17 cellular contexts compared by ENCODE assay signal in the genomic region with DNA sequence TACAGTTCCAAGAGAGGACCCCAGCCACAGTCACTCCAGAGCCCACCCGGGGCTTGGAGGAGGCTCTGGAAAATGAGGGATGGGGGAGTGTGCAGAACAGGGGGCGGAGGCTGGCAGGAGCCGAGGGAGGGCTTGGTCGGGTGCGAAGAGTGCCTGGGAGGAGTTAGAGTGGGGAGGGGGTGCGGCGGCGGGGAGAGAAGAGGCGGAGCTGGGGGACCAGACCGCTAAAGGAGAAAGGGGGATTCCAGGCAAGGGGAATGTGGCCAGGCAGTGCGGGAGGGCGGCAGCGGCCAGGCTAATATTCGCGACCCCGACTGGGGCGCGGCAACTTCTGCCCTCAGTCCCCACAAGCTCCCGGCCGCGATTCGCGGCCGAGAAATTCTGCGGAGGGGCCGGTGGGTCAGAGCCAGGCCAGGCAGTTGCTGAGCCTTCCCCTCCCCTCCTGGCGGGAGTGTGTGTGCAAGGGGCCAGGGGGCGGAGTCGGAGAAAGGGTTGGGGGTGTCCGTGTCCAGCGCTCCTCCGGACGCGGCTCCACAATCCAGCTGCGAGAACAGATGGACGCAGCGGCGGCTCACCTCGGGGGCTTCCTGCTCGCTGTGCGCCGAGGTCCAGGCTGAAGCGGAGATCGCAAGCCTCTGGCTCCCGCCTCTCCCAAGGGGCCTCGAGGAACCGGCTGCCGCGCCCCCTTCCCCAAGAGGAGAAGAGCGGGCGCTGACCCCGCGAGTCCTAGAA. TPM values are rescaled to one million over a fixed set of nuclear protein-coding genes. Genes with fewer than 3 reads are reported as not detected.
DNase-seq lines count a peak whose midpoint lies in the region; ATAC-seq and TF ChIP-seq lines count a peak whose summit lies in the region.
"Had no signal": no experiment of that assay in that cellular context is flagged by ENCODE, and none has a peak within 500 bp of the region (broad histone marks: within the 10 kb centered on the region; RNA-seq: fewer than 3 reads in every experiment).

No MANE protein-coding gene starts in this region.

- peak; percentile 50 for ATAC-seq in SK-N-SH treated with all-trans-retinoic acid at 6 μM for 48 hours
- no peak for ATAC-seq in upper lobe of right lung
- no peak for ATAC-seq in upper lobe of left lung (ENCODE audit: low FRiP score in 2 of 2)
- ATAC-seq in GM19023 (IDR thresholded peaks at IDR 0.05; ENCODE audit: unreplicated experiment) = no peak
- no peak for ATAC-seq in lower lobe of right lung

- H3K9me3 Mint-ChIP-seq in MCF 10A (ENCODE audit: unreplicated experiment) = no peaks in the 10 kb centered on the region

- H3K27ac Mint-ChIP-seq in MCF 10A (ENCODE audit: low read depth, unreplicated experiment) = no peak overlapping the region

- DNase-seq in breast epithelium (ENCODE audit: low spot score in 2 of 2) (peak in 1 of 2 donors; percentile 48), MCF 10A (ENCODE audit: unreplicated experiment) (no peak), mesenchymal stem cell (no peak), upper lobe of right lung (peak; percentile 54), upper lobe of left lung (no peak), lower lobe of right lung (no peak)
- DNase-seq: activated CD4-positive, alpha-beta T cell treated with anti-CD3 and anti-CD28 coated beads for 1 hour; activated effector memory CD4-positive, alpha-beta T cell treated with Interleukin-2 at 50 U/mL for 16 hours; cerebellar nuclear complex; GDM1; kidney; NCI-H2029 treated with DMSO at 0.1 percent for 48 hours; SIG-M5; stimulated activated CD4-positive, alpha-beta T cell treated with anti-CD3 and anti-CD28 coated beads, Interleukin-4, amount 100 ng/mL, for 24 hours had no signal

- H2BK5ac ChIP-seq in mesenchymal stem cell (ENCODE audit: low read depth, low read length, poor library complexity, severe bottlenecking) = no peak overlapping the region

- no peak overlapping the region for H2BK15ac ChIP-seq in mesenchymal stem cell (ENCODE audit: low read depth, poor library complexity, severe bottlenecking)

- H2BK120ac ChIP-seq in mesenchymal stem cell (ENCODE audit: low read depth, low read length) = no peak overlapping the region

- 1% methylated on average over 49 of the region's 53 CpGs for WGBS in mesenchymal stem cell
- 1 to 2% methylated on average over 17 to 52 of the region's 53 CpGs for WGBS in upper lobe of left lung, 2 donors

- H3K4ac ChIP-seq in mesenchymal stem cell (ENCODE audit: low read depth in 1 of 2, low read length in 2 of 2) = no peak overlapping the region

- H2AFZ ChIP-seq in mesenchymal stem cell (ENCODE audit: low read depth, low read length) = no peak overlapping the region

- H3K27ac ChIP-seq in breast epithelium (no peak overlapping the region), mesenchymal stem cell (ENCODE audit: low read length, poor library complexity, severe bottlenecking) (no peak overlapping the region), upper lobe of right lung (no peak overlapping the region), upper lobe of left lung (no peak overlapping the region), lower lobe of right lung (no peak overlapping the region)

- H3K36me3 Mint-ChIP-seq in MCF 10A (ENCODE audit: insufficient read depth, unreplicated experiment) = no peaks in the 10 kb centered on the region

- H3K4me1 Mint-ChIP-seq in MCF 10A (ENCODE audit: insufficient read depth, unreplicated experiment) = peaks cover 16% of the 10 kb centered on the region

- H3K4me2 ChIP-seq in mesenchymal stem cell (ENCODE audit: low read length, poor library complexity, severe bottlenecking) = peak overlapping the region; percentile 14

- BruUV-seq in MCF 10A (replicated peaks; lab: Mats Ljungman, UMichigan) = no TSS peak

- H2BK12ac ChIP-seq in mesenchymal stem cell (ENCODE audit: low read length in 2 of 2) = no peak overlapping the region

- no peak overlapping the region for H3K14ac ChIP-seq in mesenchymal stem cell (ENCODE audit: low read length in 2 of 2)

- H3K4me3 Mint-ChIP-seq in MCF 10A (ENCODE audit: unreplicated experiment) = no peak overlapping the region

- TF ChIP-seq EP300 in upper lobe of left lung (IDR thresholded peaks at IDR 0.05) = no peak

- no peak overlapping the region for H3K9ac ChIP-seq in mesenchymal stem cell (ENCODE audit: low read length)

- no peaks in the 10 kb centered on the region for H3K36me3 ChIP-seq in breast epithelium
- peaks cover 0 to 5% of the 10 kb centered on the region in 2 experiments for H3K36me3 ChIP-seq in mesenchymal stem cell (ENCODE audit: control insufficient read depth in 1 of 2, insufficient read depth in 2 of 2, low read depth in 1 of 2, low read length in 2 of 2)
- H3K36me3 ChIP-seq in upper lobe of right lung = no peaks in the 10 kb centered on the region
- H3K36me3 ChIP-seq in upper lobe of left lung = no peaks in the 10 kb centered on the region
- no peaks in the 10 kb centered on the region for H3K36me3 ChIP-seq in lower lobe of right lung

- CTCF ChIA-PET in MCF 10A (lab: Yijun Ruan, JAX) = no interaction called here

- TF ChIP-seq POLR2A in breast epithelium (IDR thresholded peaks at IDR 0.05) (no peak), upper lobe of left lung (IDR thresholded peaks at IDR 0.05) (no peak)

- H3K4me1 ChIP-seq in breast epithelium (peaks cover 0 to 2% of the 10 kb centered on the region in 2 donors), mesenchymal stem cell (ENCODE audit: control insufficient read depth, insufficient read depth, low read depth, low read length) (peaks cover 27% of the 10 kb centered on the region), upper lobe of right lung (no peaks in the 10 kb centered on the region), upper lobe of left lung (peaks cover 11 to 41% (median 22%) of the 10 kb centered on the region in 4 donors), lower lobe of right lung (peaks cover 9% of the 10 kb centered on the region)

- H4K91ac ChIP-seq in mesenchymal stem cell (ENCODE audit: low read length) = no peak overlapping the region

- H3K27me3 ChIP-seq in breast epithelium (peaks cover 7 to 87% of the 10 kb centered on the region in 2 donors), mesenchymal stem cell (ENCODE audit: control insufficient read depth in 1 of 2, insufficient read depth in 1 of 2, low read length in 2 of 2) (peaks cover 76 to 81% of the 10 kb centered on the region in 2 experiments), upper lobe of right lung (peaks cover 81% of the 10 kb centered on the region), upper lobe of left lung (peaks cover 0 to 68% (median 33%) of the 10 kb centered on the region in 4 donors), lower lobe of right lung (ENCODE audit: low read depth) (peaks cover 92% of the 10 kb centered on the region)

- intact Hi-C loops in breast epithelium (cut with DNase I; ENCODE audit: low total_unique reads) (no loop called here), MCF 10A (cut with micrococcal nuclease) (loop anchor here (10.0 kb wide), 1 partner anchor 155 kb away; a partner anchor contains a TSS), upper lobe of right lung (cut with DNase I) (no loop called here), lower lobe of right lung (cut with DNase I) (no loop called here)

- POLR2A ChIA-PET in MCF 10A (lab: Yijun Ruan, JAX) = no interaction called here

- H3K9me3 ChIP-seq in breast epithelium (no peaks in the 10 kb centered on the region), mesenchymal stem cell (ENCODE audit: control insufficient read depth, low read length) (peaks cover 4% of the 10 kb centered on the region), upper lobe of right lung (no peaks in the 10 kb centered on the region), upper lobe of left lung (no peaks in the 10 kb centered on the region), lower lobe of right lung (no peaks in the 10 kb centered on the region)

- no peaks in the 10 kb centered on the region for H3K79me1 ChIP-seq in mesenchymal stem cell (replicated peaks; ENCODE audit: low read length, poor library complexity, severe bottlenecking)

- H3K18ac ChIP-seq in mesenchymal stem cell (ENCODE audit: low read depth in 1 of 2, low read length in 2 of 2) = no peak overlapping the region

- TF ChIP-seq CTCF in breast epithelium (IDR thresholded peaks at IDR 0.05) (no peak), MCF 10A (IDR thresholded peaks at IDR 0.05; ENCODE audit: unreplicated experiment) (no peak), upper lobe of right lung (IDR thresholded peaks at IDR 0.05) (no peak), upper lobe of left lung (IDR thresholded peaks at IDR 0.05) (no peak), lower lobe of right lung (IDR thresholded peaks at IDR 0.05) (no peak)

- H2AK5ac ChIP-seq in mesenchymal stem cell (ENCODE audit: low read length, severe bottlenecking) = no peak overlapping the region

- no peak overlapping the region for H4K8ac ChIP-seq in mesenchymal stem cell (ENCODE audit: low read length)

- no peak overlapping the region for H3K23ac ChIP-seq in mesenchymal stem cell (ENCODE audit: low read length in 2 of 2)

- H3K4me3 ChIP-seq in breast epithelium (peak overlapping the region in 2 of 3 donors; percentile 22 to 41), mesenchymal stem cell (ENCODE audit: insufficient read depth in 1 of 2, low read depth in 1 of 2, low read length in 2 of 2) (peak overlapping the region in 1 of 2 experiments; percentile 28), upper lobe of right lung (no peak overlapping the region), upper lobe of left lung (no peak overlapping the region), lower lobe of right lung (no peak overlapping the region)

- H3K27me3 Mint-ChIP-seq in MCF 10A (ENCODE audit: insufficient read depth, unreplicated experiment) = peaks cover 73% of the 10 kb centered on the region

TF ChIP-seq in SK-N-SH treated with all-trans-retinoic acid at 6 μM for 48 hours, 23 proteins besides CTCF, POLR2A, EP300 and RAD21 (continues in another document):
- TF ChIP-seq, protein P1, sequence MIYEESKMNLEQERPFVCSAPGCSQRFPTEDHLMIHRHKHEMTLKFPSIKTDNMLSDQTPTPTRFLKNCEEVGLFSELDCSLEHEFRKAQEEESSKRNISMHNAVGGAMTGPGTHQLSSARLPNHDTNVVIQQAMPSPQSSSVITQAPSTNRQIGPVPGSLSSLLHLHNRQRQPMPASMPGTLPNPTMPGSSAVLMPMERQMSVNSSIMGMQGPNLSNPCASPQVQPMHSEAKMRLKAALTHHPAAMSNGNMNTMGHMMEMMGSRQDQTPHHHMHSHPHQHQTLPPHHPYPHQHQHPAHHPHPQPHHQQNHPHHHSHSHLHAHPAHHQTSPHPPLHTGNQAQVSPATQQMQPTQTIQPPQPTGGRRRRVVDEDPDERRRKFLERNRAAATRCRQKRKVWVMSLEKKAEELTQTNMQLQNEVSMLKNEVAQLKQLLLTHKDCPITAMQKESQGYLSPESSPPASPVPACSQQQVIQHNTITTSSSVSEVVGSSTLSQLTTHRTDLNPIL (CRISPR knock-in tag; IDR thresholded peaks at IDR 0.05; ENCODE audit: low read depth) = no peak

RNA-seq across cellular contexts. Expression of a gene that starts 0.7 kb away (rescaled TPM):
- total RNA-seq in breast epithelium (not detected), MCF 10A (2022) (not detected in 2 replicates), upper lobe of right lung (not detected), upper lobe of left lung (not detected), lower lobe of right lung (not detected)
- not detected for polyA plus RNA-seq in mesenchymal stem cell (2013, experiment 1 of 2)
- polyA plus RNA-seq in mesenchymal stem cell (2013, experiment 2 of 2) = not detected
- total RNA-seq: kidney, omental fat pad had no signal

RNA-seq across cellular contexts. Expression of a gene that starts 4.4 kb away (rescaled TPM):
- total RNA-seq in breast epithelium = not detected
- not detected in 2 replicates for total RNA-seq in MCF 10A (2022)
- not detected for polyA plus RNA-seq in mesenchymal stem cell (2013, experiment 1 of 2)
- not detected for polyA plus RNA-seq in mesenchymal stem cell (2013, experiment 2 of 2)
- not detected for total RNA-seq in upper lobe of right lung
- not detected for total RNA-seq in upper lobe of left lung
- total RNA-seq in lower lobe of right lung = not detected
- total RNA-seq: kidney, omental fat pad had no signal

Comparison
In these comparisons a context has a peak if more than half of its experiments do, and no peak if none do; other contexts are left out.
1. H3K4me3 ChIP-seq: peak in breast epithelium (2 of 3); none in upper lobe of right lung (single experiment), upper lobe of left lung (0 of 4) and lower lobe of right lung (single experiment).